13 cellular contexts compared by ENCODE assay signal in genomic region chr11:34570584-34570983, GRCh38. TPM values are rescaled to one million over a fixed set of nuclear protein-coding genes. Genes with fewer than 3 reads are reported as not detected.
DNase-seq lines count a peak whose midpoint lies in the region; ATAC-seq, FAIRE-seq and TF ChIP-seq lines count a peak whose summit lies in the region.
"Had no signal": no experiment of that assay in that cellular context is flagged by ENCODE, and none has a peak within 500 bp of the region (broad histone marks: within the 10 kb centered on the region; RNA-seq: fewer than 3 reads in every experiment).

No MANE protein-coding gene starts in this region.

- CTCF ChIA-PET in activated naive CD4-positive, alpha-beta T cell treated with anti-CD3 and anti-CD28 coated beads for 36 hours (lab: Charles Lee): interaction anchor here (1.2 kb wide), 1 partner anchor 82 kb away, joined by 4 read pairs; no protein-coding TSS in a partner anchor

- H3K36me3 ChIP-seq in upper lobe of right lung (no peaks in the 10 kb centered on the region), colonic mucosa (no peaks in the 10 kb centered on the region)
- H3K36me3 ChIP-seq: left ventricle myocardium inferior had no signal

- no peaks in the 10 kb centered on the region for H3K36me3 Mint-ChIP-seq in activated naive CD4-positive, alpha-beta T cell treated with anti-CD3 and anti-CD28 coated beads for 36 hours (ENCODE audit: low read depth)

- peak; percentile 87 for ATAC-seq in esophagus mucosa
- peak; percentile 47 for ATAC-seq in upper lobe of right lung
- ATAC-seq in GM18870 (IDR thresholded peaks at IDR 0.05; ENCODE audit: unreplicated experiment): no peak

- no peak overlapping the region for H3K27ac Mint-ChIP-seq in activated naive CD4-positive, alpha-beta T cell treated with anti-CD3 and anti-CD28 coated beads for 36 hours
- H3K27ac Mint-ChIP-seq: T-helper 1 cell treated with Interleukin-12 subunit alpha and Interleukin-12 subunit beta and Interleukin-4 antibody, amounts not matched to agents 30 μg/mL and 1 μg/mL, for 36 hours had no signal

- H3K9me3 ChIP-seq in upper lobe of right lung (no peaks in the 10 kb centered on the region), colonic mucosa (no peaks in the 10 kb centered on the region)
- H3K9me3 ChIP-seq: left ventricle myocardium inferior had no signal

- intact Hi-C loops in activated naive CD4-positive, alpha-beta T cell treated with anti-CD3 and anti-CD28 coated beads for 36 hours (cut with micrococcal nuclease): no loop called here
- intact Hi-C loops in upper lobe of right lung (cut with DNase I): no loop called here
- intact Hi-C loops in colonic mucosa (cut with DNase I): no loop called here

- no peak for FAIRE-seq in RCC 7860 (lab: Jason Lieb, UNC)

- DNase-seq in activated naive CD4-positive, alpha-beta T cell treated with anti-CD3 and anti-CD28 coated beads for 36 hours: peak; percentile 31
- no peak for DNase-seq in activated naive CD4-positive, alpha-beta T cell treated with anti-CD3 and anti-CD28 coated beads, Interleukin-2, amount 50 U/mL, for 16 hours
- DNase-seq in RCC 7860 (ENCODE audit: low spot score) (peak; percentile 46), upper lobe of right lung (no peak), SK-N-DZ (ENCODE audit: low spot score) (no peak), colonic mucosa (no peak)
- DNase-seq: activated T-cell treated with anti-CD3 and anti-CD28 coated beads, Interleukin-2, amount 50 U/mL, for 4 hours; left ventricle myocardium inferior; NCI-H526 had no signal

- H3K27me3 Mint-ChIP-seq in activated naive CD4-positive, alpha-beta T cell treated with anti-CD3 and anti-CD28 coated beads for 36 hours (ENCODE audit: low read depth): peaks cover 12% of the 10 kb centered on the region

- no peak overlapping the region for H3K9ac ChIP-seq in colonic mucosa (ENCODE audit: low read depth in 2 of 2, low read length in 2 of 2)

- H3K4me1 ChIP-seq in upper lobe of right lung (no peaks in the 10 kb centered on the region), colonic mucosa (no peaks in the 10 kb centered on the region)
- H3K4me1 ChIP-seq: left ventricle myocardium inferior had no signal

- no peaks in the 10 kb centered on the region for H3K27me3 ChIP-seq in upper lobe of right lung
- no peaks in the 10 kb centered on the region for H3K27me3 ChIP-seq in colonic mucosa

- no peaks in the 10 kb centered on the region for H3K9me3 Mint-ChIP-seq in activated naive CD4-positive, alpha-beta T cell treated with anti-CD3 and anti-CD28 coated beads for 36 hours
- H3K9me3 Mint-ChIP-seq: activated T-cell treated with anti-CD3 and anti-CD28 coated beads, Interleukin-2, amount 50 U/mL, for 4 hours; T-helper 1 cell treated with Interleukin-12 subunit alpha and Interleukin-12 subunit beta and Interleukin-4 antibody, amounts not matched to agents 30 μg/mL and 1 μg/mL, for 36 hours had no signal

- no peak for TF ChIP-seq CTCF in upper lobe of right lung (IDR thresholded peaks at IDR 0.05)
- no peak for TF ChIP-seq CTCF in colonic mucosa (IDR thresholded peaks at IDR 0.05)

- no peak overlapping the region for H3K4me3 ChIP-seq in upper lobe of right lung
- H3K4me3 ChIP-seq in colonic mucosa: no peak overlapping the region
- H3K4me3 ChIP-seq: left ventricle myocardium inferior had no signal

- H3K27ac ChIP-seq in upper lobe of right lung (no peak overlapping the region), colonic mucosa (no peak overlapping the region)
- H3K27ac ChIP-seq: left ventricle myocardium inferior had no signal

- no peak overlapping the region for H3K4me3 Mint-ChIP-seq in activated naive CD4-positive, alpha-beta T cell treated with anti-CD3 and anti-CD28 coated beads for 36 hours
- H3K4me3 Mint-ChIP-seq: activated T-cell treated with anti-CD3 and anti-CD28 coated beads, Interleukin-2, amount 50 U/mL, for 4 hours; T-helper 1 cell treated with Interleukin-12 subunit alpha and Interleukin-12 subunit beta and Interleukin-4 antibody, amounts not matched to agents 30 μg/mL and 1 μg/mL, for 36 hours had no signal

- no peaks in the 10 kb centered on the region for H3K4me1 Mint-ChIP-seq in activated naive CD4-positive, alpha-beta T cell treated with anti-CD3 and anti-CD28 coated beads for 36 hours (ENCODE audit: low read depth)

RNA-seq across cellular contexts. Expression of gene EHF, which starts 50.3 kb away (rescaled TPM):
- not detected for total RNA-seq in activated naive CD4-positive, alpha-beta T cell treated with anti-CD3 and anti-CD28 coated beads for 36 hours
- total RNA-seq in esophagus mucosa (342 TPM), upper lobe of right lung (36.4 TPM), colonic mucosa (100 to 1,000 TPM; 289 to 316 TPM)
- not detected in 2 replicates for polyA plus RNA-seq in SK-N-DZ (2014; cell fraction: cytosol; rRNA removed)
- polyA plus RNA-seq in SK-N-DZ (2014; cell fraction: nucleus; rRNA removed): not detected in 2 replicates
- total RNA-seq: osteoblast had no signal

RNA-seq across cellular contexts. Expression of gene ELF5, which starts 57.0 kb away (rescaled TPM):
- total RNA-seq in activated naive CD4-positive, alpha-beta T cell treated with anti-CD3 and anti-CD28 coated beads for 36 hours: not detected
- total RNA-seq in esophagus mucosa: 0.32 TPM
- total RNA-seq in upper lobe of right lung: 10.7 TPM
- polyA plus RNA-seq in SK-N-DZ (2014; cell fraction: cytosol; rRNA removed): not detected in 2 replicates
- polyA plus RNA-seq in SK-N-DZ (2014; cell fraction: nucleus; rRNA removed): not detected in 2 replicates
- not detected for total RNA-seq in colonic mucosa
- total RNA-seq: activated T-cell treated with anti-CD3 and anti-CD28 coated beads, Interleukin-2, amount 50 U/mL, for 4 hours; left ventricle myocardium inferior; osteoblast had no signal

Comparison
In these comparisons a context has a peak if more than half of its experiments do, and no peak if none do; other contexts are left out.
1. DNase-seq: peak in activated naive CD4-positive, alpha-beta T cell treated with anti-CD3 and anti-CD28 coated beads for 36 hours (single experiment) and RCC 7860 (single experiment); none in activated naive CD4-positive, alpha-beta T cell treated with anti-CD3 and anti-CD28 coated beads, Interleukin-2, amount 50 U/mL, for 16 hours (single experiment), upper lobe of right lung (single experiment), SK-N-DZ (single experiment) and colonic mucosa (single experiment).
2. RNA of gene EHF, which starts 50.3 kb away (total RNA-seq): 342 TPM in esophagus mucosa (single experiment), 289 to 316 TPM in colonic mucosa and 36.4 TPM in upper lobe of right lung (single experiment); not detected in activated naive CD4-positive, alpha-beta T cell treated with anti-CD3 and anti-CD28 coated beads for 36 hours; every median in the first group is over 10 times any median in the second.